In the genomic region with DNA sequence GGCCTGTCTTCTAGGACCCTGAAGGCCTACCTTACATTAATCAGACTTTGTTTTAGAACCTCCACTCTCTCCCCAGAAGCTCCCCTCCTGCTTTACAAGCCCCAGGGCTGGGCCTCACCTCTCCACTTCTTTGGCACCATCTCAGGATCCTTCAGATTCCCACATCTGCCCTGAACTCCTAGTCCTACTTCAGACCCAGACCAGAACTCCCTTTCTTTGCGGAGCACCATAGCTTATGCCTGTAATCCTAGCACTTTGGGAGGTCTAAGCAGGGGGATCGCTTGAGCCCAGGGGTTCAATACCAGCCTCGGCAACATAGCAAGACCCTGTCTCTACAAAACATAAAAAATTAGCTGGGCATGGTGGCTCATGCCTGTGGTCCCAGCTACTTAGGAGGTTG, we compare ENCODE assay signal across 2 cellular contexts.
TF ChIP-seq lines count a peak whose summit lies in the region.

No MANE protein-coding gene starts in this region.

TF ChIP-seq in H1, 55 proteins besides CTCF, POLR2A, EP300 and RAD21:
- TF ChIP-seq NRF1 (IDR thresholded peaks at IDR 0.05; ENCODE audit: low read depth, low read length) = no peak
- TF ChIP-seq SIN3A (conservative IDR thresholded peaks at IDR 0.05 in 1 of 2, IDR thresholded peaks at IDR 0.05 in 1 of 2; ENCODE audit: low read depth in 1 of 2, low read length in 2 of 2) = no peak
- no peak for TF ChIP-seq HDAC6 (IDR thresholded peaks at IDR 0.05; ENCODE audit: low read depth, low read length)
- no peak for TF ChIP-seq EGR1 (IDR thresholded peaks at IDR 0.05; ENCODE audit: borderline replicate concordance, low read depth, low read length)
- TF ChIP-seq CREB1 (IDR thresholded peaks at IDR 0.05) = no peak
- no peak for TF ChIP-seq KDM1A (IDR thresholded peaks at IDR 0.05; ENCODE audit: borderline replicate concordance, low read length)
- no peak for TF ChIP-seq GABPA (IDR thresholded peaks at IDR 0.05; ENCODE audit: borderline replicate concordance, insufficient read depth, low read length)
- TF ChIP-seq RNF2 (IDR thresholded peaks at IDR 0.05; ENCODE audit: borderline replicate concordance, low read depth, low read length, missing control alignments, poor library complexity, severe bottlenecking) = no peak
- no peak for TF ChIP-seq EZH2 (IDR thresholded peaks at IDR 0.05; ENCODE audit: low read depth, low read length, severe bottlenecking)
- no peak for TF ChIP-seq PHF8 (conservative IDR thresholded peaks at IDR 0.05; ENCODE audit: low read depth, low read length)
- no peak for TF ChIP-seq JUND (IDR thresholded peaks at IDR 0.05; ENCODE audit: low read length)

TF ChIP-seq in neural cell, 6 proteins besides CTCF, POLR2A, EP300 and RAD21:
- TF ChIP-seq POLR2AphosphoS5 (IDR thresholded peaks at IDR 0.05) (no peak), EZH2 (IDR thresholded peaks at IDR 0.05; ENCODE audit: borderline replicate concordance, insufficient read depth, low read length, poor library complexity, severe bottlenecking) (no peak), SMC3 (conservative IDR thresholded peaks at IDR 0.05; ENCODE audit: poor library complexity) (no peak), TAF1 (IDR thresholded peaks at IDR 0.05; ENCODE audit: low read depth) (no peak), MXI1 (conservative IDR thresholded peaks at IDR 0.05; ENCODE audit: poor library complexity, severe bottlenecking) (no peak)
- TF ChIP-seq, protein P1, sequence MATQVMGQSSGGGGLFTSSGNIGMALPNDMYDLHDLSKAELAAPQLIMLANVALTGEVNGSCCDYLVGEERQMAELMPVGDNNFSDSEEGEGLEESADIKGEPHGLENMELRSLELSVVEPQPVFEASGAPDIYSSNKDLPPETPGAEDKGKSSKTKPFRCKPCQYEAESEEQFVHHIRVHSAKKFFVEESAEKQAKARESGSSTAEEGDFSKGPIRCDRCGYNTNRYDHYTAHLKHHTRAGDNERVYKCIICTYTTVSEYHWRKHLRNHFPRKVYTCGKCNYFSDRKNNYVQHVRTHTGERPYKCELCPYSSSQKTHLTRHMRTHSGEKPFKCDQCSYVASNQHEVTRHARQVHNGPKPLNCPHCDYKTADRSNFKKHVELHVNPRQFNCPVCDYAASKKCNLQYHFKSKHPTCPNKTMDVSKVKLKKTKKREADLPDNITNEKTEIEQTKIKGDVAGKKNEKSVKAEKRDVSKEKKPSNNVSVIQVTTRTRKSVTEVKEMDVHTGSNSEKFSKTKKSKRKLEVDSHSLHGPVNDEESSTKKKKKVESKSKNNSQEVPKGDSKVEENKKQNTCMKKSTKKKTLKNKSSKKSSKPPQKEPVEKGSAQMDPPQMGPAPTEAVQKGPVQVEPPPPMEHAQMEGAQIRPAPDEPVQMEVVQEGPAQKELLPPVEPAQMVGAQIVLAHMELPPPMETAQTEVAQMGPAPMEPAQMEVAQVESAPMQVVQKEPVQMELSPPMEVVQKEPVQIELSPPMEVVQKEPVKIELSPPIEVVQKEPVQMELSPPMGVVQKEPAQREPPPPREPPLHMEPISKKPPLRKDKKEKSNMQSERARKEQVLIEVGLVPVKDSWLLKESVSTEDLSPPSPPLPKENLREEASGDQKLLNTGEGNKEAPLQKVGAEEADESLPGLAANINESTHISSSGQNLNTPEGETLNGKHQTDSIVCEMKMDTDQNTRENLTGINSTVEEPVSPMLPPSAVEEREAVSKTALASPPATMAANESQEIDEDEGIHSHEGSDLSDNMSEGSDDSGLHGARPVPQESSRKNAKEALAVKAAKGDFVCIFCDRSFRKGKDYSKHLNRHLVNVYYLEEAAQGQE (IDR thresholded peaks at IDR 0.05; ENCODE audit: borderline replicate concordance) = no peak
TF ChIP-seq in neural cell: peak in this region for 0.
